In genomic region chr2:78979380-78980238, GRCh38 we compare ENCODE assay signal across 7 cellular contexts. TPM values are rescaled to one million over a fixed set of nuclear protein-coding genes. Genes with fewer than 3 reads are reported as not detected.
A peak's percentile ranks its signal among the peaks of the same experiment; 100 is the strongest.
DNase-seq lines count a peak whose midpoint lies in the region; ATAC-seq, FAIRE-seq and TF ChIP-seq lines count a peak whose summit lies in the region.

No MANE protein-coding gene starts in this region.

- no peak overlapping the region for H3K4me3 Mint-ChIP-seq in type B pancreatic cell

- no peak overlapping the region for H3K27ac ChIP-seq in WERI-Rb-1

- peaks cover 9% of the 10 kb centered on the region for H3K27me3 Mint-ChIP-seq in type B pancreatic cell

- FAIRE-seq in islet of Langerhans (lab: Jason Lieb, UNC) = peak; percentile 5

- H3K27ac Mint-ChIP-seq in type B pancreatic cell = no peak overlapping the region

- peaks cover under 1% of the 10 kb centered on the region for H3K9me3 Mint-ChIP-seq in type B pancreatic cell

- peaks cover 14% of the 10 kb centered on the region for H3K4me1 Mint-ChIP-seq in type B pancreatic cell (ENCODE audit: unreplicated experiment)

- no peak overlapping the region for H3K4me3 ChIP-seq in WERI-Rb-1 (ENCODE audit: low read depth, low read length)

- DNase-seq in ELR (ENCODE audit: low read depth) (peak; percentile 8), MV-4-11 (lab: John Stamatoyannopoulos, UW) (peak; percentile 56), WERI-Rb-1 (peak; percentile 79), type B pancreatic cell (ENCODE audit: extremely low spot score, unreplicated experiment) (peak; percentile 82)

- TF ChIP-seq CTCF in WERI-Rb-1 (IDR thresholded peaks at IDR 0.05; ENCODE audit: low read depth, low read length) = peak; percentile 83
- TF ChIP-seq CTCF in type B pancreatic cell (conservative IDR thresholded peaks at IDR 0.05) = peak; percentile 97

- no peaks in the 10 kb centered on the region for H3K36me3 Mint-ChIP-seq in type B pancreatic cell

- no peaks in the 10 kb centered on the region for H3K36me3 ChIP-seq in WERI-Rb-1

- peak; percentile 28 for ATAC-seq in GM21360 (IDR thresholded peaks at IDR 0.05; ENCODE audit: unreplicated experiment)
- no peak for ATAC-seq in HG03520 (IDR thresholded peaks at IDR 0.05; ENCODE audit: unreplicated experiment)

- no peaks in the 10 kb centered on the region for H3K9me3 ChIP-seq in WERI-Rb-1 (ENCODE audit: severe bottlenecking)

- H3K27me3 ChIP-seq in WERI-Rb-1 (ENCODE audit: insufficient read depth, low read depth, severe bottlenecking) = no peaks in the 10 kb centered on the region

RNA-seq across cellular contexts. Expression of gene REG3G, which starts 45.9 kb away (rescaled TPM):
- total RNA-seq in type B pancreatic cell (ENCODE audit: low replicate concordance) = 0.33 and 0.87 TPM in 2 replicates

Comparison
In these comparisons a context has a peak if more than half of its experiments do, and no peak if none do; other contexts are left out.
1. DNase-seq: peak in every context shown above with its lines; median percentile 82 in type B pancreatic cell; 79 in WERI-Rb-1; 56 in MV-4-11; 8 in ELR.